Comparison of ENCODE assay signal across 14 cellular contexts in the genomic region with DNA sequence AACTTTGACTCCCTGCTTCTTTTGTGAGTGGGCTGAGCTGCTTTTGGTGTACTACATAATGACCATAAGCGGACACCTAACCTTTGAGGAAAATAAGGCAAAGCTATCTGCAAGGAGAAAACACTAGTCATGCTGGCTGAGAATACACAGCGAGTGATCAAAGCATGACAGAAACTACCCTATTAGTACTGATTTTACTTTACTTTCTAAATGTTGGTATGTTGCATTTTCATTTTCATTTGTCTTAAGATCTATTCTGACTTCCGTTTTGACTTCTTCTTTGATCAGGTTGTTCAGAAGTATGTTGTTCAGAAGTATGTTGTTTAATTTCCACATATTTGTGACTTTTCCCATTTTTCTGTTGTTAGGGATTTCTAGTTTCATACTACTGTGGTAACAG.
A peak's percentile ranks its signal among the peaks of the same experiment; 100 is the strongest.
DNase-seq lines count a peak whose midpoint lies in the region; ATAC-seq and TF ChIP-seq lines count a peak whose summit lies in the region.
"Had no signal": no experiment of that assay in that cellular context is flagged by ENCODE, and none has a peak within 500 bp of the region (broad histone marks: within the 10 kb centered on the region; RNA-seq: fewer than 3 reads in every experiment).

No MANE protein-coding gene starts in this region.

- TF ChIP-seq CTCF in GM10266 (IDR thresholded peaks at IDR 0.05; ENCODE audit: control insufficient read depth, insufficient read depth, low read depth, missing control alignments), result no peak
- no peak for TF ChIP-seq CTCF in nephron progenitor cell (IDR thresholded peaks at IDR 0.05)

- DNase-seq in GM10266 (ENCODE audit: extremely low spot score) (peak; percentile 38), nephron progenitor cell (no peak), NCI-H146 treated with DMSO at 0.1 percent for 48 hours (lab: John Stamatoyannopoulos, UW; ENCODE audit: unreplicated experiment) (no peak), NCI-H1092 (lab: John Stamatoyannopoulos, UW) (no peak), NCI-H1436 (lab: John Stamatoyannopoulos, UW) (no peak)
- DNase-seq: activated CD4-positive, alpha-beta T cell treated with anti-CD3 and anti-CD28 coated beads, Interleukin-2, amount 10 ng/mL, durations not matched to agents 24 days and 14 days; kidney glomerular epithelial cell; NCI-H2171 treated with DMSO at 0.1 percent for 48 hours; T-helper 17 cell had no signal

- no peaks in the 10 kb centered on the region for H3K9me3 Mint-ChIP-seq in nephron progenitor cell
- H3K9me3 Mint-ChIP-seq: activated CD4-positive, alpha-beta T cell treated with anti-CD3 and anti-CD28 coated beads, Interleukin-2, amount 10 ng/mL, durations not matched to agents 24 days and 14 days had no signal

- H3K4me3 Mint-ChIP-seq in nephron progenitor cell, result no peak overlapping the region
- H3K4me3 Mint-ChIP-seq: activated CD4-positive, alpha-beta T cell treated with anti-CD3 and anti-CD28 coated beads, Interleukin-2, amount 10 ng/mL, durations not matched to agents 24 days and 14 days; natural killer cell treated with Interleukin-12 subunit alpha and Interleukin-12 subunit beta and Interleukin-15 and Interleukin-18, amount 100 ng/mL, for 72 hours; T-helper 17 cell had no signal

- H3K27ac Mint-ChIP-seq in nephron progenitor cell, result no peak overlapping the region
- H3K27ac Mint-ChIP-seq: activated CD4-positive, alpha-beta T cell treated with anti-CD3 and anti-CD28 coated beads, Interleukin-2, amount 10 ng/mL, durations not matched to agents 24 days and 14 days; natural killer cell treated with Interleukin-12 subunit alpha and Interleukin-12 subunit beta and Interleukin-15 and Interleukin-18, amount 100 ng/mL, for 72 hours; T-helper 17 cell had no signal

- H3K4me1 Mint-ChIP-seq in nephron progenitor cell, result no peaks in the 10 kb centered on the region
- H3K4me1 Mint-ChIP-seq: activated CD4-positive, alpha-beta T cell treated with anti-CD3 and anti-CD28 coated beads, Interleukin-2, amount 10 ng/mL, durations not matched to agents 24 days and 14 days; T-helper 17 cell had no signal

- no peaks in the 10 kb centered on the region for H3K27me3 Mint-ChIP-seq in nephron progenitor cell (ENCODE audit: low read depth, poor library complexity)
- H3K27me3 Mint-ChIP-seq: activated CD4-positive, alpha-beta T cell treated with anti-CD3 and anti-CD28 coated beads, Interleukin-2, amount 10 ng/mL, durations not matched to agents 24 days and 14 days; natural killer cell treated with Interleukin-12 subunit alpha and Interleukin-12 subunit beta and Interleukin-15 and Interleukin-18, amount 100 ng/mL, for 72 hours; T-helper 17 cell had no signal

- H3K36me3 Mint-ChIP-seq in nephron progenitor cell (ENCODE audit: low read depth), result no peaks in the 10 kb centered on the region
- H3K36me3 Mint-ChIP-seq: natural killer cell treated with Interleukin-12 subunit alpha and Interleukin-12 subunit beta and Interleukin-15 and Interleukin-18, amount 100 ng/mL, for 72 hours had no signal

- peak; percentile 98 for ATAC-seq in GM19351 (IDR thresholded peaks at IDR 0.05; ENCODE audit: unreplicated experiment)
- ATAC-seq in HG02610 (IDR thresholded peaks at IDR 0.05; ENCODE audit: unreplicated experiment), result peak; percentile 100
- peak; percentile 98 for ATAC-seq in HG03159 (IDR thresholded peaks at IDR 0.05; ENCODE audit: unreplicated experiment)
- ATAC-seq: natural killer cell treated with Interleukin-12 subunit alpha and Interleukin-12 subunit beta and Interleukin-15 and Interleukin-18, amount 100 ng/mL, for 72 hours; sciatic nerve; T-helper 17 cell had no signal
